Comparison of ENCODE assay signal across 1 cellular context in genomic region chr14:54209501-54210231, GRCh38.
TF ChIP-seq lines count a peak whose summit lies in the region.

No MANE protein-coding gene starts in this region.

TF ChIP-seq in IMR-90, 13 proteins besides CTCF, POLR2A, EP300 and RAD21 (continued from another document):
- no peak for TF ChIP-seq MXI1 (IDR thresholded peaks at IDR 0.05; ENCODE audit: borderline replicate concordance, low read depth, low read length)
- no peak for TF ChIP-seq SMC3 (IDR thresholded peaks at IDR 0.05; ENCODE audit: low read depth, low read length)
- no peak for TF ChIP-seq ELK1 (IDR thresholded peaks at IDR 0.05; ENCODE audit: borderline replicate concordance, low read depth, low read length)
- no peak for TF ChIP-seq MAFK (IDR thresholded peaks at IDR 0.05; ENCODE audit: low read depth, low read length)
- TF ChIP-seq CHD1 (IDR thresholded peaks at IDR 0.05; ENCODE audit: low read depth, low read length), result no peak
